ENCODE assay signal across 25 cellular contexts in the genomic region with DNA sequence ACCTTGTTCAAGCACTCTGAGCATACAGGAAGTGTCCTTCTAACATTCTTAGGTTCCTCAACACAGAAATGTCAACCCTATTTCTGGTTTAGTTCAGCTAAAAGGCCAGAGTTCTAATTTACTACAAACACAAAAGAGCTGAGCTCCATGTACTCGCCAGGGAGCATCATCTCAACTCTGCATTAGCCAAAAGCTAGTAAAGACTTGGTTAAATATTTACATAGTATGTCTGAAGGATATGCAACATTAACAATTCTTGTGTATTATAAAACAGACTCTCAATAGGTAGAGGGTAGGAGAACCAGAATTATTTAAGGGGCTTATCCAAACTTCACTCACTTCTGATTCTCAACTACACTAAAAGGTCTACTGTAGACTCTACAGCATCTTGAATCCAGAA.
A peak's percentile ranks its signal among the peaks of the same experiment; 100 is the strongest.
DNase-seq lines count a peak whose midpoint lies in the region; ATAC-seq, FAIRE-seq and TF ChIP-seq lines count a peak whose summit lies in the region.
"Had no signal": no experiment of that assay in that cellular context is flagged by ENCODE, and none has a peak within 500 bp of the region (broad histone marks: within the 10 kb centered on the region; RNA-seq: fewer than 3 reads in every experiment).

No MANE protein-coding gene starts in this region.

- ATAC-seq in HG03442 (IDR thresholded peaks at IDR 0.05; ENCODE audit: unreplicated experiment): no peak
- ATAC-seq: CD8-positive, alpha-beta T cell had no signal

- no peak for TF ChIP-seq CTCF in 22Rv1 (IDR thresholded peaks at IDR 0.05)
- no peak for TF ChIP-seq CTCF in VCaP (conservative IDR thresholded peaks at IDR 0.05)
- no peak for TF ChIP-seq CTCF in nephron (IDR thresholded peaks at IDR 0.05; ENCODE audit: unreplicated experiment in 3 of 3)
- no peak for TF ChIP-seq CTCF in HFFc6 (IDR thresholded peaks at IDR 0.05)

- H3K9me3 Mint-ChIP-seq in nephron (no peaks in the 10 kb centered on the region), HFFc6 (no peaks in the 10 kb centered on the region)
- H3K9me3 Mint-ChIP-seq: CD8-positive, alpha-beta T cell had no signal

- peak; percentile 67 for FAIRE-seq in H54 (lab: Jason Lieb, UNC)
- no peak for FAIRE-seq in RCC 7860 (lab: Jason Lieb, UNC)

- H3K4me1 Mint-ChIP-seq in nephron (peaks cover 40% of the 10 kb centered on the region), HFFc6 (ENCODE audit: low read depth) (peaks cover 15% of the 10 kb centered on the region)

- no peaks in the 10 kb centered on the region for H3K27me3 Mint-ChIP-seq in nephron (ENCODE audit: low read depth)
- H3K27me3 Mint-ChIP-seq in HFFc6 (ENCODE audit: insufficient read depth): no peaks in the 10 kb centered on the region

- H3K36me3 Mint-ChIP-seq in nephron (ENCODE audit: low read depth) (no peaks in the 10 kb centered on the region), HFFc6 (ENCODE audit: low read depth) (peaks cover 27% of the 10 kb centered on the region)

- H3K27ac ChIP-seq in 22Rv1: peak overlapping the region; percentile 72
- H3K27ac ChIP-seq in VCaP: peak overlapping the region; percentile 92
- H3K27ac ChIP-seq: KMS-11, PC-9, RWPE1, SK-N-MC had no signal

- peak overlapping the region; percentile 54 to 89 (median 85) for H3K27ac Mint-ChIP-seq in nephron
- no peak overlapping the region for H3K27ac Mint-ChIP-seq in HFFc6
- H3K27ac Mint-ChIP-seq: CD8-positive, alpha-beta T cell had no signal

- no peak overlapping the region for H3K4me3 Mint-ChIP-seq in nephron
- no peak overlapping the region for H3K4me3 Mint-ChIP-seq in HFFc6
- H3K4me3 Mint-ChIP-seq: CD8-positive, alpha-beta T cell had no signal

- DNase-seq in H54 (ENCODE audit: insufficient read length, low spot score) (no peak), NCI-H82 treated with DMSO at 0.1 percent for 48 hours (lab: John Stamatoyannopoulos, UW; ENCODE audit: unreplicated experiment) (no peak), RCC 7860 (ENCODE audit: low spot score) (no peak), HFFc6 (no peak)
- DNase-seq: 8988T; AML-193; C1 segment of cervical spinal cord; Calu3; CD8-positive, alpha-beta T cell; DMS153; H7; IMR-90; NCI-H1092 treated with DMSO at 0.1 percent for 48 hours; NCI-H1436 treated with DMSO at 0.1 percent for 48 hours; NCI-H2227 treated with DMSO at 0.1 percent for 48 hours; NCI-H510A; PC-9; SHP77 treated with DMSO at 0.1 percent for 48 hours had no signal

- no peak for TF ChIP-seq POLR2A in H54 (IDR thresholded peaks at IDR 0.05; ENCODE audit: low read depth, low read length)
